In the genomic region with DNA sequence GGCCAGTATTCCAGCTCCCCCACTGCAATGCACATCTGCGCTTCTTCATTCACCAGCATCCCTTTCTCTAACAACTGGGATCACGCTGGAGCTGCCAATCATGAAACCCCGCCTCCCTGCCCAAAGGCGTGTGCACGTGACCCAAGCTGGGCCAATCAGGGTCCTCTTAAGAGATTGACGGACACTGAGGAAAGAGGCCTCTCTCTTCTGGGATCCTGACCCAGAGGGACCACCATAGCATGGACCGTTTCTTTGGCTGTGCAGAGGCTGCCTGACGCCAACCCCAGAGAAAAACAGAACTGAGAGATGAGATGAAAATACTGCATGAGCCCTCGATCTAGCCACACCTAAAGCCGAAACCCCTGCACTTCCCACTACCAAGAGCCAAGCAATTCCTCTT, we compare ENCODE assay signal across 8 cellular contexts. TPM values are rescaled to one million over a fixed set of nuclear protein-coding genes. Genes with fewer than 3 reads are reported as not detected.
DNase-seq lines count a peak whose midpoint lies in the region; ATAC-seq lines count a peak whose summit lies in the region.

No MANE protein-coding gene starts in this region.

- no peaks in the 10 kb centered on the region for H3K27me3 Mint-ChIP-seq in T-cell
- no peaks in the 10 kb centered on the region for H3K27me3 Mint-ChIP-seq in naive B cell

- DNase-seq in DMS 273 (lab: John Stamatoyannopoulos, UW; ENCODE audit: unreplicated experiment) (peak; percentile 53), DMS 273 treated with DMSO at 0.1 percent for 48 hours (lab: John Stamatoyannopoulos, UW) (no peak), T-cell (no peak), naive B cell (peak; percentile 32), HUDEP-2 (lab: John Stamatoyannopoulos, UW; ENCODE audit: unreplicated experiment in 76 of 76) (no peak), NCI-H1930 (lab: John Stamatoyannopoulos, UW) (no peak), hepatic stellate cell (ENCODE audit: low spot score) (no peak)

- H3K27ac Mint-ChIP-seq in T-cell: peak overlapping the region; percentile 36 to 71
- peak overlapping the region; percentile 20 to 91 (median 37) for H3K27ac Mint-ChIP-seq in naive B cell

- ATAC-seq in HG02884 (IDR thresholded peaks at IDR 0.05; ENCODE audit: unreplicated experiment) (peak; percentile 68), T-cell (replicated peaks in 1 of 4) (no peak), naive B cell (ENCODE audit: low read depth in 2 of 2) (peak; percentile 79 to 95)

- H3K9me3 Mint-ChIP-seq in T-cell (no peaks in the 10 kb centered on the region), naive B cell (no peaks in the 10 kb centered on the region)

- POLR2A ChIA-PET in T-cell (lab: Charles Lee): no interaction called here

- H3K4me3 Mint-ChIP-seq in T-cell (no peak overlapping the region), naive B cell (peak overlapping the region in 6 of 8 donors; percentile 58 to 85 (median 72))

- peaks cover 28 to 38% (median 37%) of the 10 kb centered on the region in 3 donors for H3K4me1 Mint-ChIP-seq in T-cell
- H3K4me1 Mint-ChIP-seq in naive B cell: peaks cover 14 to 58% (median 32%) of the 10 kb centered on the region in 3 donors

- H3K36me3 Mint-ChIP-seq in T-cell: peaks cover 45% of the 10 kb centered on the region
- peaks cover 0 to 8% of the 10 kb centered on the region in 2 donors for H3K36me3 Mint-ChIP-seq in naive B cell

- CTCF ChIA-PET in T-cell (lab: Charles Lee): no interaction called here

RNA-seq across cellular contexts. Expression of a gene that starts 32.0 kb away (rescaled TPM):
- total RNA-seq in T-cell: 100 to 1,000 TPM; 205 to 265 (median 221) TPM
- polyA plus RNA-seq in naive B cell (ENCODE audit: low read depth in 6 of 6): 100 to 1,000 TPM; 167 to 439 (median 373) TPM

Comparison
In these comparisons a context has a peak if more than half of its experiments do, and no peak if none do; other contexts are left out.
1. DNase-seq: peak in DMS 273 (single experiment) and naive B cell (single experiment); none in DMS 273 treated with DMSO at 0.1 percent for 48 hours (single experiment), T-cell (0 of 34), HUDEP-2 (0 of 76), NCI-H1930 (0 of 2) and hepatic stellate cell (single experiment).
2. ATAC-seq: peak in HG02884 (single experiment) and naive B cell (2 of 2); none in T-cell (0 of 4).
3. H3K4me3 Mint-ChIP-seq: peak in naive B cell (6 of 8); none in T-cell (0 of 3).